Comparison of ENCODE assay signal across 8 cellular contexts in the genomic region with DNA sequence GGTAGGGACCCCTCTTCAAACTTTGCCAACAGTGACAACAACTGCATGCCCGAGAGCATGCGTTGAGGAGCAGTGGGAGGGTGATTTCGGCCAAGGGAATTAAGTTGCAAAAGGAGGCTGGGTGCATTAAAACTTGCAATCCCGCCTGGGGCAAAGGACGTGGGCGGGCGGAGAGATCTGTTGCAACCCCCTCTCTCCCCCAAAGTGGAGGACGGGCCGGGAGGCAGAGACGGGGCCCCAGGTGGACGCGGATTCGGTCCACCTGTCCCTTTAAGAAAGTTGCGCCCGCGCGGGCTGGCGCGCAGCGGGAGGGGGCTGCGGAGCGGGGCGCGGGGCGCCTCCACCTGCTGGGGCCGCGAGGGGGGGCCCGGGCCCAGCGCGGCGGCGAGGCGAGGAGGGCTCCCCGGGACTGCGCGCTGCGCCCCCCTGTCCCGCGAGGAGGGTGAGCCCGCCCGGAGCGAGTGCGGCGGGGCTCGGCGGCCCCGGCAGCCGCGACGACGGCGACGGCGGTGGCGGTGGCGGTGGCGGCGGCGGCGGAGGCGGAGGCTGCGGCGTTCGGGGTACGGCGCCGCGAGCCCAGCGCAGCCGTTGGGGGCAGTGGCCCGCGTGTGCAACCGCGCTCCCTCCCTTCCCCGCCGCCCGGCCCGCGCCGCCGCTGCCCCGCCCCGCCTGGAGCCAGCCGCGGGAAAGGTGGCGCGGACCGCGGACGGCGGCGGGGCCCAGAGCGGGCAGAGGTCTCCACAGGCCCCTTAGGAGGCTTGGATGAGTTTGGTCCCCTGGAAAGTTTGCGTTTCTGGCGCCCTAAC.
A peak's percentile ranks its signal among the peaks of the same experiment; 100 is the strongest.
DNase-seq lines count a peak whose midpoint lies in the region; ATAC-seq lines count a peak whose summit lies in the region.

No MANE protein-coding gene starts in this region.

- ATAC-seq in stimulated activated naive B cell treated with anti-CD40 and anti-IgM and Interleukin-4, amounts not matched to agents 10 μg/mL and 1 μg/mL and 100 μg/mL, for 72 hours (replicated peaks): peak; percentile 42 to 52
- no peak for ATAC-seq in HG03457 (IDR thresholded peaks at IDR 0.05; ENCODE audit: unreplicated experiment)

- peak overlapping the region; percentile 88 to 92 for H3K4me3 Mint-ChIP-seq in stimulated activated naive B cell treated with anti-CD40 and anti-IgM and Interleukin-4, amounts not matched to agents 10 μg/mL and 1 μg/mL and 100 μg/mL, for 72 hours

- peaks cover 83% of the 10 kb centered on the region for H3K27me3 ChIP-seq in iPS-20b (ENCODE audit: insufficient read depth, low read length)

- no peaks in the 10 kb centered on the region for H3K36me3 ChIP-seq in iPS-20b (ENCODE audit: insufficient read depth, low read depth, low read length)

- H3K4me1 ChIP-seq in iPS-20b (ENCODE audit: insufficient read depth, low read length): no peaks in the 10 kb centered on the region

- no peak overlapping the region for H3K9ac ChIP-seq in iPS-20b (ENCODE audit: low read depth, low read length)

- H3K4me1 Mint-ChIP-seq in stimulated activated naive B cell treated with anti-CD40 and anti-IgM and Interleukin-4, amounts not matched to agents 10 μg/mL and 1 μg/mL and 100 μg/mL, for 72 hours: peaks cover 10 to 18% of the 10 kb centered on the region in 2 donors

- H3K27ac ChIP-seq in iPS-20b (ENCODE audit: low read length): no peak overlapping the region

- no peaks in the 10 kb centered on the region for H3K36me3 Mint-ChIP-seq in stimulated activated naive B cell treated with anti-CD40 and anti-IgM and Interleukin-4, amounts not matched to agents 10 μg/mL and 1 μg/mL and 100 μg/mL, for 72 hours

- no peak overlapping the region for H3K27ac Mint-ChIP-seq in stimulated activated naive B cell treated with anti-CD40 and anti-IgM and Interleukin-4, amounts not matched to agents 10 μg/mL and 1 μg/mL and 100 μg/mL, for 72 hours

- DNase-seq in stimulated activated CD4-positive, alpha-beta T cell treated with anti-CD3 and anti-CD28 coated beads, Interleukin-12 subunit alpha, Interleukin-12 subunit beta, amount 100 ng/mL, for 4 hours: peak; percentile 1
- DNase-seq in stimulated activated CD4-positive, alpha-beta T cell treated with anti-CD3 and anti-CD28 coated beads, Interleukin-4, amount 100 ng/mL, for 1 hour: no peak
- DNase-seq in activated CD4-positive, alpha-beta T cell treated with anti-CD3 and anti-CD28 coated beads, Interleukin-2, amount 50 U/mL, for 48 hours: peak; percentile 9
- DNase-seq in stimulated activated naive B cell treated with anti-CD40 and anti-IgM and Interleukin-4, amounts not matched to agents 10 μg/mL and 1 μg/mL and 100 μg/mL, for 72 hours: no peak
- DNase-seq in pons (ENCODE audit: low spot score) (no peak), HuH-7 (ENCODE audit: low spot score) (no peak)

- H3K27me3 Mint-ChIP-seq in stimulated activated naive B cell treated with anti-CD40 and anti-IgM and Interleukin-4, amounts not matched to agents 10 μg/mL and 1 μg/mL and 100 μg/mL, for 72 hours: peaks cover 60 to 76% of the 10 kb centered on the region in 2 donors

- peak overlapping the region; percentile 69 for H3K4me3 ChIP-seq in iPS-20b (ENCODE audit: low read length)

- H3K9me3 Mint-ChIP-seq in stimulated activated naive B cell treated with anti-CD40 and anti-IgM and Interleukin-4, amounts not matched to agents 10 μg/mL and 1 μg/mL and 100 μg/mL, for 72 hours: no peaks in the 10 kb centered on the region

- no peaks in the 10 kb centered on the region for H3K9me3 ChIP-seq in iPS-20b (ENCODE audit: insufficient read depth, low read depth, low read length)

Comparison
In these comparisons a context has a peak if more than half of its experiments do, and no peak if none do; other contexts are left out.
1. DNase-seq: peak in stimulated activated CD4-positive, alpha-beta T cell treated with anti-CD3 and anti-CD28 coated beads, Interleukin-12 subunit alpha, Interleukin-12 subunit beta, amount 100 ng/mL, for 4 hours (single experiment) and activated CD4-positive, alpha-beta T cell treated with anti-CD3 and anti-CD28 coated beads, Interleukin-2, amount 50 U/mL, for 48 hours (2 of 2); none in stimulated activated CD4-positive, alpha-beta T cell treated with anti-CD3 and anti-CD28 coated beads, Interleukin-4, amount 100 ng/mL, for 1 hour (single experiment), stimulated activated naive B cell treated with anti-CD40 and anti-IgM and Interleukin-4, amounts not matched to agents 10 μg/mL and 1 μg/mL and 100 μg/mL, for 72 hours (single experiment), pons (single experiment) and HuH-7 (single experiment).